ENCODE assay signal across 8 cellular contexts in the genomic region with DNA sequence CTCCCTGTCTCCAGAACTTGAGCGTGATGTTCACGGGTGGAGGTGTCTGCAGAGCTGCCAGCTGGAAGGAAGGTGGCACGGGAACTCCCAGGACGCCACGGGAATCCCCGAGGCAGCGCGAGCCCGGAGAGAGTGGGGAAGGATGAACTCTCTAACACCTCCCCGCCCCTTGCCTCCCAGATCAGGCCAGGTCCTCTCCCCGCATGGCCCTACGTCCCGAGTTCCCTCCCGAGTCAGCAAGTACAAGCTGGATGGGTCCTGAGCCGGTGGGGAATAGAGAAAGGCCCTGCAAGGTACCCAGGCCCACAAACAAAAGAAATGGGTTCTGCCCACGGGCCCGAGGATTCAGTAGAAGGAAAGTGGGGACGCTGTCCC. TPM values are rescaled to one million over a fixed set of nuclear protein-coding genes. Genes with fewer than 3 reads are reported as not detected.
DNase-seq lines count a peak whose midpoint lies in the region; ATAC-seq and TF ChIP-seq lines count a peak whose summit lies in the region.
"Not testable (repeated sequence)": the region's sequence is repeated elsewhere in the genome, so short reads cannot be mapped to it uniquely, and the experiment has no call there.

No MANE protein-coding gene starts in this region.

- H4K20me1 ChIP-seq in SU-DHL-6 (ENCODE audit: low read depth, low read length) = not testable (repeated sequence)

- H3K9me2 ChIP-seq in SU-DHL-6 (replicated peaks; ENCODE audit: insufficient read depth, low read length) = not testable (repeated sequence)

- H3K4me1 ChIP-seq in breast epithelium; aorta (ENCODE audit: control insufficient read depth in 1 of 2, insufficient read depth in 2 of 2, low read length in 2 of 2): not testable (repeated sequence)

- intact Hi-C loops in breast epithelium (cut with DNase I; ENCODE audit: low total_unique reads); left ventricle myocardium superior (cut with micrococcal nuclease); aorta (cut with DNase I): not testable (repeated sequence)

- not testable (repeated sequence) for H3K36me3 ChIP-seq in GM06990 (ENCODE audit: control insufficient read depth, insufficient read depth, low read length); SU-DHL-6 (ENCODE audit: low read length); breast epithelium; aorta (ENCODE audit: control insufficient read depth in 1 of 2, insufficient read depth in 2 of 2, low read length in 1 of 2)

- H3K27ac Mint-ChIP-seq in progenitor cell of endocrine pancreas = not testable (repeated sequence)

- peak overlapping the region; percentile 49 for H3K9ac ChIP-seq in SU-DHL-6 (ENCODE audit: low read length)

- ATAC-seq in GM21529 (IDR thresholded peaks at IDR 0.05; ENCODE audit: unreplicated experiment) = peak; percentile 44
- peak; percentile 32 for ATAC-seq in HG03342 (IDR thresholded peaks at IDR 0.05; ENCODE audit: unreplicated experiment)
- ATAC-seq in left ventricle myocardium superior = peak; percentile 52
- ATAC-seq in aorta (ENCODE audit: low FRiP score) = peak; percentile 50

- H3K79me2 ChIP-seq in SU-DHL-6 (ENCODE audit: insufficient read depth, low read length) = not testable (repeated sequence)

- not testable (repeated sequence) for H2AFZ ChIP-seq in SU-DHL-6 (ENCODE audit: low read depth, low read length, severe bottlenecking)

- TF ChIP-seq POLR2A in breast epithelium (IDR thresholded peaks at IDR 0.05) = not testable (repeated sequence)

- peak overlapping the region; percentile 58 for H3K4me3 ChIP-seq in GM06990 (replicated peaks; ENCODE audit: low read depth, low read length)
- H3K4me3 ChIP-seq in SU-DHL-6 (ENCODE audit: insufficient read depth, low read length, poor library complexity, severe bottlenecking) = peak overlapping the region; percentile 40
- peak overlapping the region; percentile 22 to 61 (median 50) for H3K4me3 ChIP-seq in breast epithelium
- H3K4me3 ChIP-seq in aorta (ENCODE audit: low read length in 2 of 2) = peak overlapping the region in 1 of 2 donors; percentile 8

- H3F3A ChIP-seq in SU-DHL-6 (ENCODE audit: insufficient read depth) = not testable (repeated sequence)

- not testable (repeated sequence) for H3K9me3 Mint-ChIP-seq in progenitor cell of endocrine pancreas (ENCODE audit: low read depth)

- WGBS in aorta, 2 donors = 0 to 2% methylated on average over 3 to 9 of the region's 18 CpGs

- not testable (repeated sequence) for H3K4me1 Mint-ChIP-seq in progenitor cell of endocrine pancreas (ENCODE audit: low read depth)

- H3K9me3 ChIP-seq in SU-DHL-6 (ENCODE audit: insufficient read depth, low read length); breast epithelium; aorta (ENCODE audit: control insufficient read depth, low read length): not testable (repeated sequence)

- TF ChIP-seq CTCF in GM06990 (IDR thresholded peaks at IDR 0.05; ENCODE audit: insufficient read depth, low read length, poor library complexity, severe bottlenecking); SU-DHL-6 (IDR thresholded peaks at IDR 0.05; ENCODE audit: insufficient read depth, low read length, poor library complexity, severe bottlenecking); breast epithelium (IDR thresholded peaks at IDR 0.05); progenitor cell of endocrine pancreas (IDR thresholded peaks at IDR 0.05; ENCODE audit: unreplicated experiment): not testable (repeated sequence)

- H3K27me3 ChIP-seq in GM06990 (replicated peaks; ENCODE audit: control insufficient read depth, insufficient read depth, low read length); SU-DHL-6 (ENCODE audit: low read length); breast epithelium; aorta (ENCODE audit: control insufficient read depth in 1 of 2, insufficient read depth in 2 of 2, low read length in 1 of 2): not testable (repeated sequence)

- H3K36me3 Mint-ChIP-seq in progenitor cell of endocrine pancreas (ENCODE audit: insufficient read depth) = not testable (repeated sequence)

- H3K27me3 Mint-ChIP-seq in progenitor cell of endocrine pancreas = not testable (repeated sequence)

- H3K4me3 Mint-ChIP-seq in progenitor cell of endocrine pancreas (ENCODE audit: low read depth) = peak overlapping the region; percentile 53

- not testable (repeated sequence) for DNase-seq in GM06990 (ENCODE audit: extremely low read depth, insufficient read length); breast epithelium (ENCODE audit: low spot score in 2 of 2); left ventricle myocardium superior; progenitor cell of endocrine pancreas (ENCODE audit: low spot score, unreplicated experiment); aorta

- peak overlapping the region; percentile 52 for H3K4me2 ChIP-seq in SU-DHL-6 (ENCODE audit: low read depth, low read length, poor library complexity, severe bottlenecking)

- not testable (repeated sequence) for H3K27ac ChIP-seq in SU-DHL-6 (ENCODE audit: low read depth, low read length); aorta (ENCODE audit: low read depth in 1 of 2, low read length in 2 of 2)
- H3K27ac ChIP-seq in breast epithelium = peak overlapping the region in 1 of 2 donors; percentile 58

RNA-seq across cellular contexts. Expression of a gene that starts 17.8 kb away (rescaled TPM):
- 10 to 100 TPM; 13.4 to 22.9 (median 16.8) TPM for total RNA-seq in breast epithelium
- 15.2 TPM for total RNA-seq in left ventricle myocardium superior
- total RNA-seq in progenitor cell of endocrine pancreas = 12.2 and 14.0 TPM in 2 replicates
- 10 to 100 TPM; 15.1 to 17.5 TPM for total RNA-seq in aorta
- 10 to 100 TPM; 22.2 to 44.3 TPM for polyA plus RNA-seq in aorta

RNA-seq across cellular contexts. Expression of a gene that starts 45.3 kb away (rescaled TPM):
- total RNA-seq in breast epithelium (under 1 TPM; 0.16 to 0.98 (median 0.73) TPM), left ventricle myocardium superior (0.12 TPM), progenitor cell of endocrine pancreas (4.3 and 4.9 TPM in 2 replicates), aorta (under 1 TPM; 0.24 to 0.42 TPM)
- under 1 TPM in 1 of 2 donors, not detected in 1; 0.43 TPM for polyA plus RNA-seq in aorta

RNA-seq across cellular contexts. Expression of a gene that starts 52.9 kb away (rescaled TPM):
- total RNA-seq in breast epithelium (10 to 100 TPM; 38.4 to 48.8 (median 40.0) TPM), left ventricle myocardium superior (26.9 TPM), progenitor cell of endocrine pancreas (17.1 and 19.6 TPM in 2 replicates), aorta (10 to 100 TPM; 17.8 to 21.2 TPM)
- 10 to 100 TPM; 43.9 to 47.3 TPM for polyA plus RNA-seq in aorta
